In the genomic region with DNA sequence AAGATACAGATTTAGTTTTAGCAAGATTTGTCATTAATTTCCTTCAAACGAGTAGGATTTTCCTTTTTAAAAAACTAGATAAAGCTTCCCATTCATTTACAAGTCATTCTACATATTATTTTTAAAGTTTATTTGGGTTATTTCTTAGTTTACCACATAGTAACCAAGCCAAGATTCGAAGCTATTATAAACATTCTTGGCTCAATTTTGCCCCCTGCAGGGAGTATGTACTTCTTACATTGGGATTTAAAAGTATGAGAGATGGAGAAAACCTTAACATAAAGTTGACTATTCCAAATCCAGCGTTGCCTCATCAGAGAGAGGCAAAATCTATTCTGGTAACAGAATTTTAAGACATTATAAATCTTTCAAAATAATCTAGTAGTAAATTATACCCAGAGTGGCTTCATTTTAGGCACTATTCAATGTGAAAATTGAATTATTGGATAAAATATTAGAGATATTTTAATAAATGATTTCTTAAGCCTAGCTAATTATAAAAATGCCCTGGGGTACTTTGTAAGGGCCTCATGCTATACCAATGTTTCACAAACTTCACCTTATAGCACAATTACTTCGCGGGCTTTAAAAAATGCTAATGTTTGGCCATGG, we compare ENCODE assay signal across 8 cellular contexts. TPM values are rescaled to one million over a fixed set of nuclear protein-coding genes. Genes with fewer than 3 reads are reported as not detected.
DNase-seq lines count a peak whose midpoint lies in the region; ATAC-seq, FAIRE-seq and TF ChIP-seq lines count a peak whose summit lies in the region.

No MANE protein-coding gene starts in this region.

- H3K4me1 ChIP-seq in adrenal gland (replicated peaks in 1 of 2): no peaks in the 10 kb centered on the region

- TF ChIP-seq POLR2A in adrenal gland (IDR thresholded peaks at IDR 0.05) (no peak), H54 (IDR thresholded peaks at IDR 0.05; ENCODE audit: low read depth, low read length) (no peak)

- H3K9me3 ChIP-seq in adrenal gland (replicated peaks in 1 of 3): peaks cover 0 to 7% (median 0%) of the 10 kb centered on the region in 3 donors

- intact Hi-C loops in adrenal gland (cut with DNase I): loop anchor here in 1 of 2 donors (5.0 kb wide), 1 partner anchor 287 kb away; no protein-coding TSS in a partner anchor

- FAIRE-seq in H54 (lab: Jason Lieb, UNC): no peak

- TF ChIP-seq CTCF in adrenal gland (IDR thresholded peaks at IDR 0.05): peak; percentile 7 to 50 (median 44)

- DNase-seq in DMS153 (lab: John Stamatoyannopoulos, UW) (peak; percentile 1), HT-29 (ENCODE audit: low spot score) (peak; percentile 68), adrenal gland (peak in 2 of 7 donors; percentile 15 to 17), kidney tubule cell (ENCODE audit: low spot score) (peak; percentile 61), H54 (ENCODE audit: insufficient read length, low spot score) (no peak), H7 (no peak), HK-2 (ENCODE audit: unreplicated experiment) (no peak)

- H3K27me3 ChIP-seq in adrenal gland: no peaks in the 10 kb centered on the region
- no peaks in the 10 kb centered on the region for H3K27me3 ChIP-seq in H7 (ENCODE audit: control insufficient read depth, insufficient read depth, low read length)

- ATAC-seq in GM18873 (IDR thresholded peaks at IDR 0.05; ENCODE audit: low FRiP score, unreplicated experiment): no peak

- WGBS in adrenal gland, 4 donors: 53 to 59% (median 56%) methylated on average over 5 of the region's 5 CpGs

- H3K4me3 ChIP-seq in adrenal gland (no peak overlapping the region), H7 (ENCODE audit: insufficient read depth, low read depth, low read length) (no peak overlapping the region)

- H3K36me3 ChIP-seq in adrenal gland (replicated peaks in 1 of 2) (no peaks in the 10 kb centered on the region), H7 (replicated peaks; ENCODE audit: control insufficient read depth, insufficient read depth, low read length) (no peaks in the 10 kb centered on the region)

- H3K27ac ChIP-seq in adrenal gland: no peak overlapping the region

RNA-seq across cellular contexts. Expression of gene FBN2, which starts 39.1 kb away (rescaled TPM):
- total RNA-seq in HT-29 (2014; rRNA removed; shearing (Covaris generic)): 0.18 and 0.31 TPM in 2 replicates
- 10 to 100 TPM in 5 of 8 donors, 1 to 10 TPM in 3; 7.4 to 46.4 (median 22.1) TPM for total RNA-seq in adrenal gland
- polyA plus RNA-seq in adrenal gland: 10 to 100 TPM in 1 of 3 donors, 1 to 10 TPM in 2; 2.2 to 27.1 (median 6.6) TPM
- total RNA-seq in H7 (2014; rRNA removed; shearing (Covaris generic)): 22.6 and 29.2 TPM in 2 replicates

Comparison
In these comparisons a context has a peak if more than half of its experiments do, and no peak if none do; other contexts are left out.
1. DNase-seq: peak in DMS153 (single experiment), HT-29 (single experiment) and kidney tubule cell (single experiment); none in H54 (single experiment), H7 (single experiment) and HK-2 (single experiment).